In the genomic region with DNA sequence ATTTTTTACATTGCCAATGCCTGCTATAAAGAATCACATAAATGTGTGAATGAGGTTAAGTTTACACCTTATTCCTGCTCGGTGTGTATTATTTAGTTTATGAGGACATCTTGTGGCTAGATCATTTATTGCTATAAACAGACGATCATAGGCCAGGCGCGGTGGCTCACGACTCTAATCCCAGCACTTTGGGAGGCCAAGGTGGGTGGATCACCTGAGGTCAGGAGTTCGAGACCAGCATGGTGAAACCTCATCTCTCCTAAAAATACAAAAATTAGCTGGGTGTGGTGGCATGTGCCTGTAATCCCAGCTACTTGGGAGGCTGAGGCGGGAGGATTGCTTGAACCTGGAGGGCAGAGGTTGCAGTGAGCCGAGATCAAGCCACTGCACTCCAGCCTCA, we compare ENCODE assay signal across 9 cellular contexts. TPM values are rescaled to one million over a fixed set of nuclear protein-coding genes. Genes with fewer than 3 reads are reported as not detected.
A peak's percentile ranks its signal among the peaks of the same experiment; 100 is the strongest.
DNase-seq lines count a peak whose midpoint lies in the region; ATAC-seq, FAIRE-seq and TF ChIP-seq lines count a peak whose summit lies in the region.
"Not testable (repeated sequence)": the region's sequence is repeated elsewhere in the genome, so short reads cannot be mapped to it uniquely, and the experiment has no call there.
"Had no signal": no experiment of that assay in that cellular context is flagged by ENCODE, and none has a peak within 500 bp of the region (broad histone marks: within the 10 kb centered on the region; RNA-seq: fewer than 3 reads in every experiment).

No MANE protein-coding gene starts in this region.

- H3K4me3 Mint-ChIP-seq in central memory CD8-positive, alpha-beta T cell = not testable (repeated sequence)

- not testable (repeated sequence) for H3K9me3 Mint-ChIP-seq in central memory CD8-positive, alpha-beta T cell

- H3K27me3 ChIP-seq in smooth muscle cell (ENCODE audit: low read depth) = not testable (repeated sequence)

- H3K9me3 ChIP-seq in smooth muscle cell (replicated peaks; ENCODE audit: low read depth) = not testable (repeated sequence)

- not testable (repeated sequence) for H3K27ac ChIP-seq in smooth muscle cell (ENCODE audit: low read depth)

- ATAC-seq in GM18858 (IDR thresholded peaks at IDR 0.05; ENCODE audit: unreplicated experiment) = peak; percentile 45
- peak; percentile 60 for ATAC-seq in HG03571 (IDR thresholded peaks at IDR 0.05; ENCODE audit: unreplicated experiment)
- peak; percentile 70 for ATAC-seq in central memory CD8-positive, alpha-beta T cell (replicated peaks; ENCODE audit: extremely low read depth, poor library complexity, severe bottlenecking)

- peaks cover 15% of the 10 kb centered on the region for H3K36me3 Mint-ChIP-seq in central memory CD8-positive, alpha-beta T cell (ENCODE audit: insufficient read depth)

- H3K4me2 ChIP-seq in smooth muscle cell = not testable (repeated sequence)

- not testable (repeated sequence) for H3F3A ChIP-seq in smooth muscle cell (ENCODE audit: low read depth)

- DNase-seq in AG10803 (ENCODE audit: low read depth) (peak; percentile 40), NCI-H524 (lab: John Stamatoyannopoulos, UW) (peak; percentile 28 to 60)
- peak; percentile 39 for DNase-seq in activated CD4-positive, alpha-beta T cell treated with anti-CD3 and anti-CD28 coated beads for 4 hours
- peak in 1 of 2 donors; percentile 27 for DNase-seq in central memory CD8-positive, alpha-beta T cell (ENCODE audit: low spot score in 2 of 2)
- DNase-seq in smooth muscle cell (lab: John Stamatoyannopoulos, UW; ENCODE audit: unreplicated experiment) = not testable (repeated sequence)

- H3K27ac Mint-ChIP-seq in central memory CD8-positive, alpha-beta T cell (ENCODE audit: low read depth) = not testable (repeated sequence)

- not testable (repeated sequence) for H4K20me1 ChIP-seq in smooth muscle cell (ENCODE audit: low read depth)

- H3K27me3 Mint-ChIP-seq in central memory CD8-positive, alpha-beta T cell = not testable (repeated sequence)

- not testable (repeated sequence) for H2AFZ ChIP-seq in smooth muscle cell (ENCODE audit: low read depth)

- WGBS in smooth muscle cell (ENCODE audit: low lambda C conversion rate) = 72% methylated on average over 8 of the region's 8 CpGs

- H3K79me2 ChIP-seq in smooth muscle cell (ENCODE audit: low read depth) = not testable (repeated sequence)

- not testable (repeated sequence) for H3K4me1 ChIP-seq in smooth muscle cell (ENCODE audit: low read depth)

- peak; percentile 56 for FAIRE-seq in islet of Langerhans (lab: Jason Lieb, UNC)

- TF ChIP-seq CTCF in AG10803 (conservative IDR thresholded peaks at IDR 0.05; ENCODE audit: low read length) (peak; percentile 55), smooth muscle cell (IDR thresholded peaks at IDR 0.05; ENCODE audit: borderline replicate concordance, insufficient read depth, poor library complexity, severe bottlenecking) (peak; percentile 38)

- peaks cover 12% of the 10 kb centered on the region for H3K4me1 Mint-ChIP-seq in central memory CD8-positive, alpha-beta T cell

- not testable (repeated sequence) for H3K9ac ChIP-seq in smooth muscle cell (ENCODE audit: low read depth)

- not testable (repeated sequence) for H3K36me3 ChIP-seq in smooth muscle cell (ENCODE audit: low read depth)

- H3K4me3 ChIP-seq in AG10803 (ENCODE audit: low read length); smooth muscle cell: not testable (repeated sequence)

RNA-seq across cellular contexts. Expression of gene C6orf62, which starts 23.3 kb away (rescaled TPM):
- total RNA-seq in smooth muscle cell = 61.4 and 79.1 TPM in 2 replicates
- 32.4 and 33.1 TPM in 2 replicates for polyA plus RNA-seq in smooth muscle cell

RNA-seq across cellular contexts. Expression of gene ACOT13, which starts 28.8 kb away (rescaled TPM):
- 7.3 and 14.0 TPM in 2 replicates for total RNA-seq in smooth muscle cell
- 35.2 and 43.7 TPM in 2 replicates for polyA plus RNA-seq in smooth muscle cell

RNA-seq across cellular contexts. Expression of gene TDP2, which starts 28.9 kb away (rescaled TPM):
- total RNA-seq in smooth muscle cell = 13.0 and 27.9 TPM in 2 replicates
- polyA plus RNA-seq in smooth muscle cell = 15.9 and 16.2 TPM in 2 replicates

RNA-seq across cellular contexts. Expression of gene KIAA0319, which starts 49.6 kb away (rescaled TPM):
- not detected in 2 replicates for total RNA-seq in smooth muscle cell
- not detected in 2 replicates for polyA plus RNA-seq in smooth muscle cell
- total RNA-seq: glomerular endothelial cell had no signal
